1 cellular context compared by ENCODE assay signal in the genomic region with DNA sequence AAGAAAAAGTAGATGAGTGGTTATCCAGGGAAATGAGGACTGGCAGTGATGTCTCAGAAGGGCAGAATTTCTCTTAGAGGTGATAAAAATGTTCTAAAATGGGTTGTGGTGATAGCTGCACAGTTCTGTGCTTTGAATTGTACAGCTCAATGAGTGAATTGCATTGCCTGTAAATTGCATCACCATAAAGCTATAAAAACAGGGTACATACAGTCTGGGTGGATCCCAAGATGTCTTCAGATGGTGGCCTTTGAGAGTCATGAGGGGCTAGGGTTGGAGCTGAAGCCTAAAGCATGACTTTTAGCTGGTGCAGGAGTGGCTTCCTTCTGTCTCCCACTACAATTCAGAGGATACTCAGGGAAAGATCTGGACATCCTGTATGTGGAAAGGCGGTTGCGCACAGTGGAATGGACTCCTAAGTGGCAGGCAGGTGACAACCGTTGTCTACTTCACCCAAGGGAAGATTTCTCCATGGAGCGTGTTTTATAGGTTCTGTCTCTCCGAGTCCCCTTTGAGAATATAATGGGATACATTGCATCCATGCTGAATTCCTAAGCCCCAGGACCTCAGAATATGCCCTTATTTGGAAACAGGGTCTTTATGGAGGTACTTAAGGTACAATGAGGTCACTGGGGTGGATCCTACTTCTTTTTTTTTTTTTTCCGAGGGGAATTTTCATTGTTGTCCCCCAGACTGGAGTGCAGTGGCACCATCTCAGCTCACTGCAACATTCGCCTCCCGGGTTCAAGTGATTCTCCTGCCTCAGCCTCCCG.
TF ChIP-seq lines count a peak whose summit lies in the region.

No MANE protein-coding gene starts in this region.

TF ChIP-seq in GM23338, 12 proteins besides CTCF, POLR2A, EP300 and RAD21:
- TF ChIP-seq, protein P1, sequence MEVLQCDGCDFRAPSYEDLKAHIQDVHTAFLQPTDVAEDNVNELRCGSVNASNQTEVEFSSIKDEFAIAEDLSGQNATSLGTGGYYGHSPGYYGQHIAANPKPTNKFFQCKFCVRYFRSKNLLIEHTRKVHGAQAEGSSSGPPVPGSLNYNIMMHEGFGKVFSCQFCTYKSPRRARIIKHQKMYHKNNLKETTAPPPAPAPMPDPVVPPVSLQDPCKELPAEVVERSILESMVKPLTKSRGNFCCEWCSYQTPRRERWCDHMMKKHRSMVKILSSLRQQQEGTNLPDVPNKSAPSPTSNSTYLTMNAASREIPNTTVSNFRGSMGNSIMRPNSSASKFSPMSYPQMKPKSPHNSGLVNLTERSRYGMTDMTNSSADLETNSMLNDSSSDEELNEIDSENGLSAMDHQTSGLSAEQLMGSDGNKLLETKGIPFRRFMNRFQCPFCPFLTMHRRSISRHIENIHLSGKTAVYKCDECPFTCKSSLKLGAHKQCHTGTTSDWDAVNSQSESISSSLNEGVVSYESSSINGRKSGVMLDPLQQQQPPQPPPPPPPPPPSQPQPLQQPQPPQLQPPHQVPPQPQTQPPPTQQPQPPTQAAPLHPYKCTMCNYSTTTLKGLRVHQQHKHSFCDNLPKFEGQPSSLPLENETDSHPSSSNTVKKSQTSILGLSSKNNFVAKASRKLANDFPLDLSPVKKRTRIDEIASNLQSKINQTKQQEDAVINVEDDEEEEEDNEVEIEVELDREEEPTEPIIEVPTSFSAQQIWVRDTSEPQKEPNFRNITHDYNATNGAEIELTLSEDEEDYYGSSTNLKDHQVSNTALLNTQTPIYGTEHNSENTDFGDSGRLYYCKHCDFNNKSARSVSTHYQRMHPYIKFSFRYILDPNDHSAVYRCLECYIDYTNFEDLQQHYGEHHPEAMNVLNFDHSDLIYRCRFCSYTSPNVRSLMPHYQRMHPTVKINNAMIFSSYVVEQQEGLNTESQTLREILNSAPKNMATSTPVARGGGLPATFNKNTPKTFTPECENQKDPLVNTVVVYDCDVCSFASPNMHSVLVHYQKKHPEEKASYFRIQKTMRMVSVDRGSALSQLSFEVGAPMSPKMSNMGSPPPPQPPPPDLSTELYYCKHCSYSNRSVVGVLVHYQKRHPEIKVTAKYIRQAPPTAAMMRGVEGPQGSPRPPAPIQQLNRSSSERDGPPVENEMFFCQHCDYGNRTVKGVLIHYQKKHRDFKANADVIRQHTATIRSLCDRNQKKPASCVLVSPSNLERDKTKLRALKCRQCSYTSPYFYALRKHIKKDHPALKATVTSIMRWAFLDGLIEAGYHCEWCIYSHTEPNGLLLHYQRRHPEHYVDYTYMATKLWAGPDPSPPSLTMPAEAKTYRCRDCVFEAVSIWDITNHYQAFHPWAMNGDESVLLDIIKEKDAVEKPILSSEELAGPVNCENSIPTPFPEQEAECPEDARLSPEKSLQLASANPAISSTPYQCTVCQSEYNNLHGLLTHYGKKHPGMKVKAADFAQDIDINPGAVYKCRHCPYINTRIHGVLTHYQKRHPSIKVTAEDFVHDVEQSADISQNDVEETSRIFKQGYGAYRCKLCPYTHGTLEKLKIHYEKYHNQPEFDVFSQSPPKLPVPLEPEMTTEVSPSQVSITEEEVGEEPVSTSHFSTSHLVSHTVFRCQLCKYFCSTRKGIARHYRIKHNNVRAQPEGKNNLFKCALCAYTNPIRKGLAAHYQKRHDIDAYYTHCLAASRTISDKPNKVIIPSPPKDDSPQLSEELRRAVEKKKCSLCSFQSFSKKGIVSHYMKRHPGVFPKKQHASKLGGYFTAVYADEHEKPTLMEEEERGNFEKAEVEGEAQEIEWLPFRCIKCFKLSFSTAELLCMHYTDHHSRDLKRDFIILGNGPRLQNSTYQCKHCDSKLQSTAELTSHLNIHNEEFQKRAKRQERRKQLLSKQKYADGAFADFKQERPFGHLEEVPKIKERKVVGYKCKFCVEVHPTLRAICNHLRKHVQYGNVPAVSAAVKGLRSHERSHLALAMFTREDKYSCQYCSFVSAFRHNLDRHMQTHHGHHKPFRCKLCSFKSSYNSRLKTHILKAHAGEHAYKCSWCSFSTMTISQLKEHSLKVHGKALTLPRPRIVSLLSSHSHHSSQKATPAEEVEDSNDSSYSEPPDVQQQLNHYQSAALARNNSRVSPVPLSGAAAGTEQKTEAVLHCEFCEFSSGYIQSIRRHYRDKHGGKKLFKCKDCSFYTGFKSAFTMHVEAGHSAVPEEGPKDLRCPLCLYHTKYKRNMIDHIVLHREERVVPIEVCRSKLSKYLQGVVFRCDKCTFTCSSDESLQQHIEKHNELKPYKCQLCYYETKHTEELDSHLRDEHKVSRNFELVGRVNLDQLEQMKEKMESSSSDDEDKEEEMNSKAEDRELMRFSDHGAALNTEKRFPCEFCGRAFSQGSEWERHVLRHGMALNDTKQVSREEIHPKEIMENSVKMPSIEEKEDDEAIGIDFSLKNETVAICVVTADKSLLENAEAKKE (CRISPR knock-in tag; IDR thresholded peaks at IDR 0.05) = no peak
- TF ChIP-seq, protein P2, sequence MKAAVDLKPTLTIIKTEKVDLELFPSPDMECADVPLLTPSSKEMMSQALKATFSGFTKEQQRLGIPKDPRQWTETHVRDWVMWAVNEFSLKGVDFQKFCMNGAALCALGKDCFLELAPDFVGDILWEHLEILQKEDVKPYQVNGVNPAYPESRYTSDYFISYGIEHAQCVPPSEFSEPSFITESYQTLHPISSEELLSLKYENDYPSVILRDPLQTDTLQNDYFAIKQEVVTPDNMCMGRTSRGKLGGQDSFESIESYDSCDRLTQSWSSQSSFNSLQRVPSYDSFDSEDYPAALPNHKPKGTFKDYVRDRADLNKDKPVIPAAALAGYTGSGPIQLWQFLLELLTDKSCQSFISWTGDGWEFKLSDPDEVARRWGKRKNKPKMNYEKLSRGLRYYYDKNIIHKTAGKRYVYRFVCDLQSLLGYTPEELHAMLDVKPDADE (IDR thresholded peaks at IDR 0.05) = no peak
- TF ChIP-seq EZH2phosphoT487 (IDR thresholded peaks at IDR 0.05; ENCODE audit: unreplicated experiment) = no peak
- TF ChIP-seq POLR2AphosphoS5 (IDR thresholded peaks at IDR 0.05; ENCODE audit: low read depth) = no peak
- no peak for TF ChIP-seq STAT1 (IDR thresholded peaks at IDR 0.05; ENCODE audit: unreplicated experiment)
